1 cellular context compared by ENCODE assay signal in the genomic region with DNA sequence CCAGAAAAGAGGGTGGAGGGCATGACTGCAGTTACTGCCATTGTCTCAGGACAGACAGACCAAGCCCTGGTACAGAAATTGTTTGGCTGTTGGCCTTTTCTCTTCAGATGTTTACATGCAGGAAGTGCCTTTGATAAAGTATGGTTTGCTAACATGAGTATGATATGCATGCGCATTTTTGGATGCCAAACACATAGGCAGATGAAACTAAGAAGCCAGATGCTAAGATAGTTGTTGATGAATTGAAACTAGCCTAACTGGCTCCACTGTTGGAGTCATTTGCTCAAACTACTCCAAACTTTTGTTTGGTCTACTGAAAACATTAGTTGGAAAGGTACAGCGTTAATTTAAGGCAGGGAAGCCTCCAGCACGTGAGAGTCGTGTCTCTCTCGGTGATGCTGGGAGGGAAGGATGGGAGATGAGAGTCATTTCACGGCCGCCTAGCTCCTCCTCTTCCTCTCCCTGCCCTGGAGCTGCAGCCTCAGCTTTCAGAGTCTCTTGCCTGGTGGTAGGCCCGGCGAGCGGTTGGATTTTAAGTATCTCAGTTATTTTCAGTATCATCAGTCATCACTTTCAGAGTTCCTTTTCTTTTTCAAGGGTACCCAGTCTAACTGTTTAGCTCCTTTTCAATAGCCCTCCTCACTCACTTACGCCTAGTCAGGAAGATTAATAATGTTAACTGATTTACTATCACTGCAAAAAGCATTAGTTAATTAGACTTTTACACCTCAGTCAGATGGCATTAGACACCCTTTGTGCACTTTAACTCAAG.
TF ChIP-seq lines count a peak whose summit lies in the region.

No MANE protein-coding gene starts in this region.

TF ChIP-seq in K562, 482 proteins besides CTCF, POLR2A, EP300 and RAD21 (continued from another document and continues in another):
- TF ChIP-seq, protein P1, sequence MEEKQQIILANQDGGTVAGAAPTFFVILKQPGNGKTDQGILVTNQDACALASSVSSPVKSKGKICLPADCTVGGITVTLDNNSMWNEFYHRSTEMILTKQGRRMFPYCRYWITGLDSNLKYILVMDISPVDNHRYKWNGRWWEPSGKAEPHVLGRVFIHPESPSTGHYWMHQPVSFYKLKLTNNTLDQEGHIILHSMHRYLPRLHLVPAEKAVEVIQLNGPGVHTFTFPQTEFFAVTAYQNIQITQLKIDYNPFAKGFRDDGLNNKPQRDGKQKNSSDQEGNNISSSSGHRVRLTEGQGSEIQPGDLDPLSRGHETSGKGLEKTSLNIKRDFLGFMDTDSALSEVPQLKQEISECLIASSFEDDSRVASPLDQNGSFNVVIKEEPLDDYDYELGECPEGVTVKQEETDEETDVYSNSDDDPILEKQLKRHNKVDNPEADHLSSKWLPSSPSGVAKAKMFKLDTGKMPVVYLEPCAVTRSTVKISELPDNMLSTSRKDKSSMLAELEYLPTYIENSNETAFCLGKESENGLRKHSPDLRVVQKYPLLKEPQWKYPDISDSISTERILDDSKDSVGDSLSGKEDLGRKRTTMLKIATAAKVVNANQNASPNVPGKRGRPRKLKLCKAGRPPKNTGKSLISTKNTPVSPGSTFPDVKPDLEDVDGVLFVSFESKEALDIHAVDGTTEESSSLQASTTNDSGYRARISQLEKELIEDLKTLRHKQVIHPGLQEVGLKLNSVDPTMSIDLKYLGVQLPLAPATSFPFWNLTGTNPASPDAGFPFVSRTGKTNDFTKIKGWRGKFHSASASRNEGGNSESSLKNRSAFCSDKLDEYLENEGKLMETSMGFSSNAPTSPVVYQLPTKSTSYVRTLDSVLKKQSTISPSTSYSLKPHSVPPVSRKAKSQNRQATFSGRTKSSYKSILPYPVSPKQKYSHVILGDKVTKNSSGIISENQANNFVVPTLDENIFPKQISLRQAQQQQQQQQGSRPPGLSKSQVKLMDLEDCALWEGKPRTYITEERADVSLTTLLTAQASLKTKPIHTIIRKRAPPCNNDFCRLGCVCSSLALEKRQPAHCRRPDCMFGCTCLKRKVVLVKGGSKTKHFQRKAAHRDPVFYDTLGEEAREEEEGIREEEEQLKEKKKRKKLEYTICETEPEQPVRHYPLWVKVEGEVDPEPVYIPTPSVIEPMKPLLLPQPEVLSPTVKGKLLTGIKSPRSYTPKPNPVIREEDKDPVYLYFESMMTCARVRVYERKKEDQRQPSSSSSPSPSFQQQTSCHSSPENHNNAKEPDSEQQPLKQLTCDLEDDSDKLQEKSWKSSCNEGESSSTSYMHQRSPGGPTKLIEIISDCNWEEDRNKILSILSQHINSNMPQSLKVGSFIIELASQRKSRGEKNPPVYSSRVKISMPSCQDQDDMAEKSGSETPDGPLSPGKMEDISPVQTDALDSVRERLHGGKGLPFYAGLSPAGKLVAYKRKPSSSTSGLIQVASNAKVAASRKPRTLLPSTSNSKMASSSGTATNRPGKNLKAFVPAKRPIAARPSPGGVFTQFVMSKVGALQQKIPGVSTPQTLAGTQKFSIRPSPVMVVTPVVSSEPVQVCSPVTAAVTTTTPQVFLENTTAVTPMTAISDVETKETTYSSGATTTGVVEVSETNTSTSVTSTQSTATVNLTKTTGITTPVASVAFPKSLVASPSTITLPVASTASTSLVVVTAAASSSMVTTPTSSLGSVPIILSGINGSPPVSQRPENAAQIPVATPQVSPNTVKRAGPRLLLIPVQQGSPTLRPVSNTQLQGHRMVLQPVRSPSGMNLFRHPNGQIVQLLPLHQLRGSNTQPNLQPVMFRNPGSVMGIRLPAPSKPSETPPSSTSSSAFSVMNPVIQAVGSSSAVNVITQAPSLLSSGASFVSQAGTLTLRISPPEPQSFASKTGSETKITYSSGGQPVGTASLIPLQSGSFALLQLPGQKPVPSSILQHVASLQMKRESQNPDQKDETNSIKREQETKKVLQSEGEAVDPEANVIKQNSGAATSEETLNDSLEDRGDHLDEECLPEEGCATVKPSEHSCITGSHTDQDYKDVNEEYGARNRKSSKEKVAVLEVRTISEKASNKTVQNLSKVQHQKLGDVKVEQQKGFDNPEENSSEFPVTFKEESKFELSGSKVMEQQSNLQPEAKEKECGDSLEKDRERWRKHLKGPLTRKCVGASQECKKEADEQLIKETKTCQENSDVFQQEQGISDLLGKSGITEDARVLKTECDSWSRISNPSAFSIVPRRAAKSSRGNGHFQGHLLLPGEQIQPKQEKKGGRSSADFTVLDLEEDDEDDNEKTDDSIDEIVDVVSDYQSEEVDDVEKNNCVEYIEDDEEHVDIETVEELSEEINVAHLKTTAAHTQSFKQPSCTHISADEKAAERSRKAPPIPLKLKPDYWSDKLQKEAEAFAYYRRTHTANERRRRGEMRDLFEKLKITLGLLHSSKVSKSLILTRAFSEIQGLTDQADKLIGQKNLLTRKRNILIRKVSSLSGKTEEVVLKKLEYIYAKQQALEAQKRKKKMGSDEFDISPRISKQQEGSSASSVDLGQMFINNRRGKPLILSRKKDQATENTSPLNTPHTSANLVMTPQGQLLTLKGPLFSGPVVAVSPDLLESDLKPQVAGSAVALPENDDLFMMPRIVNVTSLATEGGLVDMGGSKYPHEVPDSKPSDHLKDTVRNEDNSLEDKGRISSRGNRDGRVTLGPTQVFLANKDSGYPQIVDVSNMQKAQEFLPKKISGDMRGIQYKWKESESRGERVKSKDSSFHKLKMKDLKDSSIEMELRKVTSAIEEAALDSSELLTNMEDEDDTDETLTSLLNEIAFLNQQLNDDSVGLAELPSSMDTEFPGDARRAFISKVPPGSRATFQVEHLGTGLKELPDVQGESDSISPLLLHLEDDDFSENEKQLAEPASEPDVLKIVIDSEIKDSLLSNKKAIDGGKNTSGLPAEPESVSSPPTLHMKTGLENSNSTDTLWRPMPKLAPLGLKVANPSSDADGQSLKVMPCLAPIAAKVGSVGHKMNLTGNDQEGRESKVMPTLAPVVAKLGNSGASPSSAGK (IDR thresholded peaks at IDR 0.05), result peak; percentile 68
- TF ChIP-seq NFYB (IDR thresholded peaks at IDR 0.05; ENCODE audit: extremely low read depth, insufficient read length) (no peak), NCOA4 (IDR thresholded peaks at IDR 0.05; ENCODE audit: partially characterized antibody) (no peak), PHF21A (IDR thresholded peaks at IDR 0.05; ENCODE audit: borderline replicate concordance, low read depth) (no peak), MAFF (IDR thresholded peaks at IDR 0.05; ENCODE audit: low read length) (no peak), CEBPG (CRISPR knock-in tag; IDR thresholded peaks at IDR 0.05) (no peak), CEBPG (tag; conservative IDR thresholded peaks at IDR 0.05 in 1 of 2, IDR thresholded peaks at IDR 0.05 in 1 of 2) (no peak), C11orf30 (IDR thresholded peaks at IDR 0.05; ENCODE audit: low read depth) (peak; percentile 12; the same call in 1 of the 2 replicates), POU5F1 (IDR thresholded peaks at IDR 0.05; ENCODE audit: borderline replicate concordance, low read depth, low read length, partially characterized antibody) (no peak), SAFB (IDR thresholded peaks at IDR 0.05; ENCODE audit: borderline replicate concordance, low read depth, low read length) (no peak), GABPB2 (CRISPR knock-in tag; conservative IDR thresholded peaks at IDR 0.05) (no peak), NCOA2 (IDR thresholded peaks at IDR 0.05; ENCODE audit: partially characterized antibody in 2 of 2) (no peak), JUNB (CRISPR knock-in tag; conservative IDR thresholded peaks at IDR 0.05) (no peak), CSDE1 (IDR thresholded peaks at IDR 0.05) (no peak), PHTF2 (CRISPR knock-in tag; IDR thresholded peaks at IDR 0.05) (no peak), SMC3 (conservative IDR thresholded peaks at IDR 0.05; ENCODE audit: insufficient read depth, low read depth, low read length) (no peak), ZNF436 (CRISPR knock-in tag; IDR thresholded peaks at IDR 0.05) (no peak), ZNF778 (CRISPR knock-in tag; IDR thresholded peaks at IDR 0.05) (no peak), SMARCE1 (IDR thresholded peaks at IDR 0.05) (no peak), ZNF75A (CRISPR knock-in tag; IDR thresholded peaks at IDR 0.05) (no peak), NCOR1 (IDR thresholded peaks at IDR 0.05) (no peak), TEAD1 (CRISPR knock-in tag; IDR thresholded peaks at IDR 0.05) (0 out of 4 replicates have a peak, but pooled peaks of 1 of the 2 experiments have one; percentile 44), FOXA3 (CRISPR knock-in tag; conservative IDR thresholded peaks at IDR 0.05 in 1 of 2, IDR thresholded peaks at IDR 0.05 in 1 of 2) (peak in 1 of 2 experiments; percentile 49; a peak in 1 of 4 replicates), SETDB1 (IDR thresholded peaks at IDR 0.05; ENCODE audit: low read length) (no peak), SRF (CRISPR knock-in tag; IDR thresholded peaks at IDR 0.05) (no peak), ZNF174 (CRISPR knock-in tag; IDR thresholded peaks at IDR 0.05) (no peak), DDX20 (tag; IDR thresholded peaks at IDR 0.05; ENCODE audit: low read depth) (no peak), NELFE (IDR thresholded peaks at IDR 0.05; ENCODE audit: insufficient read depth, insufficient read length) (no peak), L3MBTL2 (IDR thresholded peaks at IDR 0.05) (peak; percentile 31; the same call in 1 of the 2 replicates), SMAD2 (IDR thresholded peaks at IDR 0.05; ENCODE audit: low read depth, low read length) (no peak), ARID2 (IDR thresholded peaks at IDR 0.05) (no peak), CAMTA2 (CRISPR knock-in tag; conservative IDR thresholded peaks at IDR 0.05) (0 out of 2 replicates have a peak, but pooled peaks have one; percentile 67), ZNF717 (CRISPR knock-in tag; IDR thresholded peaks at IDR 0.05) (no peak), LCOR (CRISPR knock-in tag; IDR thresholded peaks at IDR 0.05) (peak; percentile 68; the same call in 1 of the 2 replicates), NBN (IDR thresholded peaks at IDR 0.05; ENCODE audit: low read depth) (0 out of 2 replicates have a peak, but pooled peaks have one; percentile 14), IFI16 (CRISPR knock-in tag; IDR thresholded peaks at IDR 0.05) (no peak)
- TF ChIP-seq, protein P2, sequence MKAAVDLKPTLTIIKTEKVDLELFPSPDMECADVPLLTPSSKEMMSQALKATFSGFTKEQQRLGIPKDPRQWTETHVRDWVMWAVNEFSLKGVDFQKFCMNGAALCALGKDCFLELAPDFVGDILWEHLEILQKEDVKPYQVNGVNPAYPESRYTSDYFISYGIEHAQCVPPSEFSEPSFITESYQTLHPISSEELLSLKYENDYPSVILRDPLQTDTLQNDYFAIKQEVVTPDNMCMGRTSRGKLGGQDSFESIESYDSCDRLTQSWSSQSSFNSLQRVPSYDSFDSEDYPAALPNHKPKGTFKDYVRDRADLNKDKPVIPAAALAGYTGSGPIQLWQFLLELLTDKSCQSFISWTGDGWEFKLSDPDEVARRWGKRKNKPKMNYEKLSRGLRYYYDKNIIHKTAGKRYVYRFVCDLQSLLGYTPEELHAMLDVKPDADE (conservative IDR thresholded peaks at IDR 0.05; ENCODE audit: control insufficient read depth, low read depth, low read length), result no peak
- TF ChIP-seq, protein P3, sequence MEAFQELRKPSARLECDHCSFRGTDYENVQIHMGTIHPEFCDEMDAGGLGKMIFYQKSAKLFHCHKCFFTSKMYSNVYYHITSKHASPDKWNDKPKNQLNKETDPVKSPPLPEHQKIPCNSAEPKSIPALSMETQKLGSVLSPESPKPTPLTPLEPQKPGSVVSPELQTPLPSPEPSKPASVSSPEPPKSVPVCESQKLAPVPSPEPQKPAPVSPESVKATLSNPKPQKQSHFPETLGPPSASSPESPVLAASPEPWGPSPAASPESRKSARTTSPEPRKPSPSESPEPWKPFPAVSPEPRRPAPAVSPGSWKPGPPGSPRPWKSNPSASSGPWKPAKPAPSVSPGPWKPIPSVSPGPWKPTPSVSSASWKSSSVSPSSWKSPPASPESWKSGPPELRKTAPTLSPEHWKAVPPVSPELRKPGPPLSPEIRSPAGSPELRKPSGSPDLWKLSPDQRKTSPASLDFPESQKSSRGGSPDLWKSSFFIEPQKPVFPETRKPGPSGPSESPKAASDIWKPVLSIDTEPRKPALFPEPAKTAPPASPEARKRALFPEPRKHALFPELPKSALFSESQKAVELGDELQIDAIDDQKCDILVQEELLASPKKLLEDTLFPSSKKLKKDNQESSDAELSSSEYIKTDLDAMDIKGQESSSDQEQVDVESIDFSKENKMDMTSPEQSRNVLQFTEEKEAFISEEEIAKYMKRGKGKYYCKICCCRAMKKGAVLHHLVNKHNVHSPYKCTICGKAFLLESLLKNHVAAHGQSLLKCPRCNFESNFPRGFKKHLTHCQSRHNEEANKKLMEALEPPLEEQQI (IDR thresholded peaks at IDR 0.05), result no peak
- TF ChIP-seq, protein P4, sequence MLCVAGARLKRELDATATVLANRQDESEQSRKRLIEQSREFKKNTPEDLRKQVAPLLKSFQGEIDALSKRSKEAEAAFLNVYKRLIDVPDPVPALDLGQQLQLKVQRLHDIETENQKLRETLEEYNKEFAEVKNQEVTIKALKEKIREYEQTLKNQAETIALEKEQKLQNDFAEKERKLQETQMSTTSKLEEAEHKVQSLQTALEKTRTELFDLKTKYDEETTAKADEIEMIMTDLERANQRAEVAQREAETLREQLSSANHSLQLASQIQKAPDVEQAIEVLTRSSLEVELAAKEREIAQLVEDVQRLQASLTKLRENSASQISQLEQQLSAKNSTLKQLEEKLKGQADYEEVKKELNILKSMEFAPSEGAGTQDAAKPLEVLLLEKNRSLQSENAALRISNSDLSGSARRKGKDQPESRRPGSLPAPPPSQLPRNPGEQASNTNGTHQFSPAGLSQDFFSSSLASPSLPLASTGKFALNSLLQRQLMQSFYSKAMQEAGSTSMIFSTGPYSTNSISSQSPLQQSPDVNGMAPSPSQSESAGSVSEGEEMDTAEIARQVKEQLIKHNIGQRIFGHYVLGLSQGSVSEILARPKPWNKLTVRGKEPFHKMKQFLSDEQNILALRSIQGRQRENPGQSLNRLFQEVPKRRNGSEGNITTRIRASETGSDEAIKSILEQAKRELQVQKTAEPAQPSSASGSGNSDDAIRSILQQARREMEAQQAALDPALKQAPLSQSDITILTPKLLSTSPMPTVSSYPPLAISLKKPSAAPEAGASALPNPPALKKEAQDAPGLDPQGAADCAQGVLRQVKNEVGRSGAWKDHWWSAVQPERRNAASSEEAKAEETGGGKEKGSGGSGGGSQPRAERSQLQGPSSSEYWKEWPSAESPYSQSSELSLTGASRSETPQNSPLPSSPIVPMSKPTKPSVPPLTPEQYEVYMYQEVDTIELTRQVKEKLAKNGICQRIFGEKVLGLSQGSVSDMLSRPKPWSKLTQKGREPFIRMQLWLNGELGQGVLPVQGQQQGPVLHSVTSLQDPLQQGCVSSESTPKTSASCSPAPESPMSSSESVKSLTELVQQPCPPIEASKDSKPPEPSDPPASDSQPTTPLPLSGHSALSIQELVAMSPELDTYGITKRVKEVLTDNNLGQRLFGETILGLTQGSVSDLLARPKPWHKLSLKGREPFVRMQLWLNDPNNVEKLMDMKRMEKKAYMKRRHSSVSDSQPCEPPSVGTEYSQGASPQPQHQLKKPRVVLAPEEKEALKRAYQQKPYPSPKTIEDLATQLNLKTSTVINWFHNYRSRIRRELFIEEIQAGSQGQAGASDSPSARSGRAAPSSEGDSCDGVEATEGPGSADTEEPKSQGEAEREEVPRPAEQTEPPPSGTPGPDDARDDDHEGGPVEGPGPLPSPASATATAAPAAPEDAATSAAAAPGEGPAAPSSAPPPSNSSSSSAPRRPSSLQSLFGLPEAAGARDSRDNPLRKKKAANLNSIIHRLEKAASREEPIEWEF (CRISPR knock-in tag; IDR thresholded peaks at IDR 0.05), result no peak
- TF ChIP-seq, protein P5, sequence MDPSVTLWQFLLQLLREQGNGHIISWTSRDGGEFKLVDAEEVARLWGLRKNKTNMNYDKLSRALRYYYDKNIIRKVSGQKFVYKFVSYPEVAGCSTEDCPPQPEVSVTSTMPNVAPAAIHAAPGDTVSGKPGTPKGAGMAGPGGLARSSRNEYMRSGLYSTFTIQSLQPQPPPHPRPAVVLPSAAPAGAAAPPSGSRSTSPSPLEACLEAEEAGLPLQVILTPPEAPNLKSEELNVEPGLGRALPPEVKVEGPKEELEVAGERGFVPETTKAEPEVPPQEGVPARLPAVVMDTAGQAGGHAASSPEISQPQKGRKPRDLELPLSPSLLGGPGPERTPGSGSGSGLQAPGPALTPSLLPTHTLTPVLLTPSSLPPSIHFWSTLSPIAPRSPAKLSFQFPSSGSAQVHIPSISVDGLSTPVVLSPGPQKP (CRISPR knock-in tag; IDR thresholded peaks at IDR 0.05), result no peak
